Comparison of ENCODE assay signal across 21 cellular contexts in genomic region chr2:230716588-230716987, GRCh38.
"Had no signal": no experiment of that assay in that cellular context is flagged by ENCODE, and none has a peak within 500 bp of the region (broad histone marks: within the 10 kb centered on the region; RNA-seq: fewer than 3 reads in every experiment).

No MANE protein-coding gene starts in this region.

- H3K27me3 Mint-ChIP-seq: activated CD4-positive, alpha-beta T cell treated with anti-CD3 and anti-CD28 coated beads, Interleukin-2, amount 10 ng/mL, durations not matched to agents 7 days and 5 days; activated naive CD4-positive, alpha-beta T cell treated with anti-CD3 and anti-CD28 coated beads, Interleukin-2, amount 10 ng/mL, durations not matched to agents 7 days and 5 days; central memory CD8-positive, alpha-beta T cell; effector memory CD8-positive, alpha-beta T cell; natural killer cell treated with Interleukin-12 subunit alpha and Interleukin-12 subunit beta and Interleukin-15 and Interleukin-18, amount 100 ng/mL, for 72 hours had no signal

- ATAC-seq: effector memory CD8-positive, alpha-beta T cell; left colon; mucosa of descending colon; natural killer cell treated with Interleukin-12 subunit alpha and Interleukin-12 subunit beta and Interleukin-15 and Interleukin-18, amount 100 ng/mL, for 72 hours; sciatic nerve had no signal

- H3K27me3 ChIP-seq: suprapubic skin, upper lobe of left lung had no signal

- H3K4me3 ChIP-seq: lung, mucosa of descending colon, prostate gland, SK-N-MC, suprapubic skin, upper lobe of left lung had no signal

- H3K36me3 ChIP-seq: prostate gland had no signal

- H3K9me3 ChIP-seq: mucosa of descending colon, prostate gland, suprapubic skin, upper lobe of left lung had no signal

- DNase-seq: activated CD4-positive, alpha-beta T cell treated with anti-CD3 and anti-CD28 coated beads, Interleukin-2, amount 10 ng/mL, durations not matched to agents 7 days and 5 days; activated CD4-positive, CD25-positive, alpha-beta regulatory T cell; activated naive CD4-positive, alpha-beta T cell treated with anti-CD3 and anti-CD28 coated beads, Interleukin-2, amount 10 ng/mL, durations not matched to agents 7 days and 5 days; amniotic stem cell; cortex of kidney; effector memory CD8-positive, alpha-beta T cell; glutamatergic neuron; left colon; mucosa of descending colon; stimulated activated CD4-positive, alpha-beta T cell treated with anti-CD3 and anti-CD28 coated beads, Interleukin-2, amount 100 ng/mL, for 24 hours; stimulated activated naive CD4-positive, alpha-beta T cell; upper lobe of left lung had no signal

- H3K9me3 Mint-ChIP-seq: activated CD4-positive, alpha-beta T cell treated with anti-CD3 and anti-CD28 coated beads, Interleukin-2, amount 10 ng/mL, durations not matched to agents 7 days and 5 days; activated naive CD4-positive, alpha-beta T cell treated with anti-CD3 and anti-CD28 coated beads, Interleukin-2, amount 10 ng/mL, durations not matched to agents 7 days and 5 days; activated T-helper 1 cell treated with anti-CD3 and anti-CD28 coated beads, Interleukin-12 subunit alpha, Interleukin-12 subunit beta, Interleukin-2, Interleukin-4 antibody, amounts not matched to agents 30 ng/mL and 10 ng/mL and 1 ng/mL, durations not matched to agents 14 hours and 24 hours and 36 hours; brain; central memory CD8-positive, alpha-beta T cell; effector memory CD8-positive, alpha-beta T cell; natural killer cell treated with Interleukin-12 subunit alpha and Interleukin-12 subunit beta and Interleukin-15 and Interleukin-18, amount 100 ng/mL, for 72 hours had no signal

- H3K27ac ChIP-seq: SK-N-MC, suprapubic skin had no signal
